In the genomic region with DNA sequence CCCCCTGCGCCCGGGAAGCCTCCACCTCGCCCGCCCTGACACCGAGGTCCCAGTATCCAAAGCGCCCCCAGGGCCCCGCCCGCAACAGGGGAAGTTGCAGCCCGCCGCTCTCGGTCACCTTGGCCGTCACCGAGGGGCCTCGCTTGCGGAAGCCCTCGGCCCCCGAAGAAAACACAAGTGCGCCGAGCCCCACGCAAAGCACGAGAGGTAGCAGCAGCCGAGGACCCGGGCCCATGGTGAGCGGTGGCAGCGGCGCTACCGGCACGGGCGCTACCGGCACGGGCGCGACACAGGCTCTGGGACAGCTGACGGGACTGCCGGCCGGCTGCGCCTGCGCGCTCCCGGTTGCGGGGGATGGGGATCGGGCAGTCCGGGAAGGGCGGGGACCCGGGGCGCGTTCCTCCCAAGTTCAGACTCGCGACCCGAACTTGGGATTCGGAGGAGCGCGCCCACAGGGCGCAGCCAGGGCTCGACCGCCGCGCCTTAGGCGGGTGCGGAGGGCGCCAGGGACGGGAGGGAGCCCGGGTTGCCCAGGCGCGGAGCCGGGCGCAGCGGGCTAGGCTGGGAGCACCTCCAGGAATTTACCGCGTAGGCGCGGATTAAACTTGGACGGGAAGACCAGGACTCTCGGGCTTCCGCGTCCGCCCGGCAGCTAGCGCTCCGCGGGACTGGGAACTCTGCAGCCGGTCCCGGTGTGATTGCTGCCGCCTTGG, we compare ENCODE assay signal across 8 cellular contexts. TPM values are rescaled to one million over a fixed set of nuclear protein-coding genes. Genes with fewer than 3 reads are reported as not detected.
DNase-seq lines count a peak whose midpoint lies in the region; ATAC-seq and TF ChIP-seq lines count a peak whose summit lies in the region.

A gene (minus strand): TSS at position 335 of the 713 bp plus-strand sequence. CDS start 100 bp downstream, at position 235.

- H3K36me3 ChIP-seq in HUES6 (ENCODE audit: control insufficient read depth, insufficient read depth, low read length) (no peaks in the 10 kb centered on the region), endodermal cell (ENCODE audit: control insufficient read depth, insufficient read depth, low read length) (no peaks in the 10 kb centered on the region), lower lobe of right lung (no peaks in the 10 kb centered on the region)

- no peaks in the 10 kb centered on the region for H3K9me3 Mint-ChIP-seq in endodermal cell

- peak; percentile 21 for DNase-seq in NCI-H1436 (lab: John Stamatoyannopoulos, UW)
- DNase-seq in NCI-H1436 treated with DMSO at 0.1 percent for 48 hours (lab: John Stamatoyannopoulos, UW): no peak
- peak; percentile 69 for DNase-seq in GM20000 (ENCODE audit: low spot score)
- no peak for DNase-seq in T-helper 17 cell
- DNase-seq in endodermal cell: peak; percentile 95
- DNase-seq in lower lobe of right lung: peak; percentile 91
- DNase-seq in stromal cell of bone marrow (ENCODE audit: low read depth): peak; percentile 66

- peaks cover 43% of the 10 kb centered on the region for H3K27me3 ChIP-seq in HUES6 (ENCODE audit: control insufficient read depth, insufficient read depth, low read length)
- H3K27me3 ChIP-seq in endodermal cell (ENCODE audit: control insufficient read depth, insufficient read depth, low read length, poor library complexity, severe bottlenecking): peaks cover 38% of the 10 kb centered on the region
- H3K27me3 ChIP-seq in lower lobe of right lung (ENCODE audit: low read depth): no peaks in the 10 kb centered on the region

- H3K9me3 ChIP-seq in HUES6 (ENCODE audit: control insufficient read depth, insufficient read depth, low read depth, low read length) (no peaks in the 10 kb centered on the region), T-helper 17 cell (ENCODE audit: control insufficient read depth, low read length, poor library complexity, severe bottlenecking) (no peaks in the 10 kb centered on the region), endodermal cell (ENCODE audit: control insufficient read depth, low read length) (no peaks in the 10 kb centered on the region), lower lobe of right lung (no peaks in the 10 kb centered on the region)

- H3K27ac Mint-ChIP-seq in T-helper 17 cell: no peak within 1 kb of the TSS
- H3K27ac Mint-ChIP-seq in endodermal cell: peak within 1 kb of the TSS; percentile 70

- peak within 1 kb of the TSS; percentile 94 for H3K4me3 ChIP-seq in HUES6 (ENCODE audit: low read depth, low read length)
- H3K4me3 ChIP-seq in endodermal cell (ENCODE audit: low read length): peak within 1 kb of the TSS; percentile 87
- peak within 1 kb of the TSS; percentile 76 for H3K4me3 ChIP-seq in lower lobe of right lung

- intact Hi-C loops in lower lobe of right lung (cut with DNase I): no loop called here

- H3K4me3 Mint-ChIP-seq in T-helper 17 cell (peak within 1 kb of the TSS; percentile 80), endodermal cell (peak within 1 kb of the TSS; percentile 72)

- ATAC-seq in T-helper 17 cell (peak; percentile 14), lower lobe of right lung (peak; percentile 96 to 98)

- peak within 1 kb of the TSS; percentile 20; the same call in 1 of the 2 replicates for H3K27ac ChIP-seq in HUES6 (ENCODE audit: low read depth, low read length)
- H3K27ac ChIP-seq in endodermal cell (ENCODE audit: low read depth, low read length): no peak within 1 kb of the TSS
- peak within 1 kb of the TSS; percentile 87 for H3K27ac ChIP-seq in lower lobe of right lung

- H3K27me3 Mint-ChIP-seq in T-helper 17 cell (peaks cover 70% of the 10 kb centered on the region), endodermal cell (ENCODE audit: insufficient read depth) (peaks cover 56% of the 10 kb centered on the region)

- WGBS in endodermal cell (ENCODE audit: insufficient coverage in 1 of 2, insufficient read length in 1 of 2), 2 experiments: 0% methylated on average over 13 to 84 of the region's 84 CpGs

- H3K4me1 ChIP-seq in HUES6 (ENCODE audit: control insufficient read depth, insufficient read depth, low read length) (peaks cover 10% of the 10 kb centered on the region; the same call in 1 of the 2 replicates), endodermal cell (ENCODE audit: control insufficient read depth, insufficient read depth, low read length) (no peaks in the 10 kb centered on the region), lower lobe of right lung (peaks cover 20% of the 10 kb centered on the region)

- H3K9ac ChIP-seq in HUES6 (ENCODE audit: low read length) (peak within 1 kb of the TSS; percentile 73), endodermal cell (ENCODE audit: extremely low read depth, low read length, poor library complexity, severe bottlenecking) (peak within 1 kb of the TSS; percentile 48)

- TF ChIP-seq CTCF in GM20000 (IDR thresholded peaks at IDR 0.05; ENCODE audit: extremely low read depth, missing control alignments) (no peak), endodermal cell (conservative IDR thresholded peaks at IDR 0.05) (no peak), lower lobe of right lung (IDR thresholded peaks at IDR 0.05) (no peak)

- H3K36me3 Mint-ChIP-seq in T-helper 17 cell (ENCODE audit: low read depth) (peaks cover 2% of the 10 kb centered on the region), endodermal cell (ENCODE audit: low read depth) (no peaks in the 10 kb centered on the region)

- H3K4me1 Mint-ChIP-seq in T-helper 17 cell (peaks cover 15% of the 10 kb centered on the region), endodermal cell (peaks cover 12% of the 10 kb centered on the region)

RNA-seq across cellular contexts. Expression of the gene that starts here (rescaled TPM):
- total RNA-seq in T-helper 17 cell (not detected), endodermal cell (10 to 100 TPM; 25.7 to 36.4 TPM), lower lobe of right lung (39.5 TPM)
- polyA plus RNA-seq in endodermal cell (2013, experiment 1 of 2): 7.3 TPM
- polyA plus RNA-seq in endodermal cell (2013, experiment 2 of 2): 8.8 TPM

Comparison
In these comparisons a context has a peak if more than half of its experiments do, and no peak if none do; other contexts are left out.
1. RNA of the gene that starts here (total RNA-seq): 39.5 TPM in lower lobe of right lung (single experiment) and 25.7 to 36.4 TPM in endodermal cell; not detected in T-helper 17 cell; every median in the first group is over 10 times any median in the second.
2. DNase-seq: peak in NCI-H1436 (single experiment), GM20000 (single experiment), endodermal cell (single experiment), lower lobe of right lung (single experiment) and stromal cell of bone marrow (single experiment); none in NCI-H1436 treated with DMSO at 0.1 percent for 48 hours (single experiment) and T-helper 17 cell (0 of 3).
3. Peak in ATAC-seq in T-helper 17 cell; RNA of the gene not detected or under 1 TPM.
4. Peak in every context shown above with its lines, with median percentiles within 50 percentile points of each other: H3K4me3 ChIP-seq.